Comparison of ENCODE assay signal across 9 cellular contexts in genomic region chr19:42191855-42192254, GRCh38. TPM values are rescaled to one million over a fixed set of nuclear protein-coding genes. Genes with fewer than 3 reads are reported as not detected.
A peak's percentile ranks its signal among the peaks of the same experiment; 100 is the strongest.
DNase-seq lines count a peak whose midpoint lies in the region; ATAC-seq and TF ChIP-seq lines count a peak whose summit lies in the region.
"Had no signal": no experiment of that assay in that cellular context is flagged by ENCODE, and none has a peak within 500 bp of the region (broad histone marks: within the 10 kb centered on the region; RNA-seq: fewer than 3 reads in every experiment).

No MANE protein-coding gene starts in this region.

- intact Hi-C loops in activated naive CD4-positive, alpha-beta T cell treated with anti-CD3 and anti-CD28 coated beads for 36 hours (cut with micrococcal nuclease), result no loop called here
- intact Hi-C loops in transverse colon (cut with DNase I; ENCODE audit: low total_unique reads) (no loop called here), posterior cingulate gyrus (cut with DNase I) (no loop called here)

- H3K4me3 Mint-ChIP-seq in activated naive CD4-positive, alpha-beta T cell treated with anti-CD3 and anti-CD28 coated beads for 36 hours, result no peak overlapping the region
- no peak overlapping the region for H3K4me3 Mint-ChIP-seq in activated naive CD4-positive, alpha-beta T cell treated with anti-CD3 and anti-CD28 coated beads, Interleukin-2, amount 10 ng/mL, durations not matched to agents 7 days and 5 days

- peak; percentile 75 for DNase-seq in activated naive CD4-positive, alpha-beta T cell treated with anti-CD3 and anti-CD28 coated beads for 36 hours
- no peak for DNase-seq in activated naive CD4-positive, alpha-beta T cell treated with anti-CD3 and anti-CD28 coated beads, Interleukin-2, amount 10 ng/mL, durations not matched to agents 7 days and 5 days
- DNase-seq in NCI-H510A treated with DMSO at 0.1 percent for 48 hours (lab: John Stamatoyannopoulos, UW), result peak; percentile 91
- peak; percentile 98 for DNase-seq in epithelial cell of prostate (ENCODE audit: low read depth, low spot score)
- peak; percentile 84 for DNase-seq in transverse colon
- DNase-seq in posterior cingulate gyrus, result no peak
- DNase-seq in activated naive CD4-positive, alpha-beta T cell (lab: John Stamatoyannopoulos, UW), result no peak
- DNase-seq: DND-41 had no signal

- no peak for ATAC-seq in GM19395 (IDR thresholded peaks at IDR 0.05; ENCODE audit: unreplicated experiment)

- peaks cover 0 to 6% of the 10 kb centered on the region in 2 donors for H3K9me3 ChIP-seq in transverse colon

- no peak for TF ChIP-seq EP300 in transverse colon (IDR thresholded peaks at IDR 0.05; ENCODE audit: low read depth)

- CTCF ChIA-PET in activated naive CD4-positive, alpha-beta T cell treated with anti-CD3 and anti-CD28 coated beads for 36 hours (lab: Charles Lee), result interaction anchor here (0.6 to 1.2 kb wide), 3 partner anchors 9 to 83 kb away, joined by 3 to 5 read pairs (median 4); no protein-coding TSS in a partner anchor
- CTCF ChIA-PET in activated naive CD4-positive, alpha-beta T cell treated with anti-CD3 and anti-CD28 coated beads, Interleukin-2, amount 10 ng/mL, durations not matched to agents 7 days and 5 days (lab: Charles Lee), result interaction anchor here (1.0 to 1.6 kb wide), 3 partner anchors 10 to 83 kb away, joined by 3 read pairs; no protein-coding TSS in a partner anchor

- H3K27ac ChIP-seq in epithelial cell of prostate (peak overlapping the region; percentile 75), transverse colon (peak overlapping the region; percentile 85 to 89 (median 86))

- peaks cover 4% of the 10 kb centered on the region for H3K9me3 Mint-ChIP-seq in activated naive CD4-positive, alpha-beta T cell treated with anti-CD3 and anti-CD28 coated beads for 36 hours
- H3K9me3 Mint-ChIP-seq in activated naive CD4-positive, alpha-beta T cell treated with anti-CD3 and anti-CD28 coated beads, Interleukin-2, amount 10 ng/mL, durations not matched to agents 7 days and 5 days, result peaks cover 9% of the 10 kb centered on the region

- H3K4me1 Mint-ChIP-seq in activated naive CD4-positive, alpha-beta T cell treated with anti-CD3 and anti-CD28 coated beads for 36 hours (ENCODE audit: low read depth), result peaks cover 27% of the 10 kb centered on the region
- H3K4me1 Mint-ChIP-seq in activated naive CD4-positive, alpha-beta T cell treated with anti-CD3 and anti-CD28 coated beads, Interleukin-2, amount 10 ng/mL, durations not matched to agents 7 days and 5 days, result peaks cover 55% of the 10 kb centered on the region

- WGBS in transverse colon (ENCODE audit: low coverage in 1 of 2), 2 donors, result 38 to 42% methylated on average over 2 to 3 of the region's 3 CpGs

- TF ChIP-seq CTCF in transverse colon (IDR thresholded peaks at IDR 0.05), result no peak

- no peak overlapping the region for H3K4me3 ChIP-seq in transverse colon

- H3K27me3 ChIP-seq in transverse colon, result no peaks in the 10 kb centered on the region

- no peaks in the 10 kb centered on the region for H3K36me3 ChIP-seq in transverse colon

- no peak overlapping the region for H3K27ac Mint-ChIP-seq in activated naive CD4-positive, alpha-beta T cell treated with anti-CD3 and anti-CD28 coated beads for 36 hours
- no peak overlapping the region for H3K27ac Mint-ChIP-seq in activated naive CD4-positive, alpha-beta T cell treated with anti-CD3 and anti-CD28 coated beads, Interleukin-2, amount 10 ng/mL, durations not matched to agents 7 days and 5 days

- in situ Hi-C loops in transverse colon (cut with MboI; ENCODE audit: low pct_ligation_motif_present in 1 of 4, low pct_unique_long_range_greater_than_20kb in 1 of 4, low sequenced_read_pairs in 3 of 4), result no loop called here

- no peaks in the 10 kb centered on the region for H3K27me3 Mint-ChIP-seq in activated naive CD4-positive, alpha-beta T cell treated with anti-CD3 and anti-CD28 coated beads for 36 hours (ENCODE audit: low read depth)
- H3K27me3 Mint-ChIP-seq in activated naive CD4-positive, alpha-beta T cell treated with anti-CD3 and anti-CD28 coated beads, Interleukin-2, amount 10 ng/mL, durations not matched to agents 7 days and 5 days, result peaks cover 25% of the 10 kb centered on the region

- TF ChIP-seq POLR2A in transverse colon (IDR thresholded peaks at IDR 0.05), result peak; percentile 66

- H3K36me3 Mint-ChIP-seq in activated naive CD4-positive, alpha-beta T cell treated with anti-CD3 and anti-CD28 coated beads for 36 hours (ENCODE audit: low read depth), result peaks cover 10% of the 10 kb centered on the region
- H3K36me3 Mint-ChIP-seq in activated naive CD4-positive, alpha-beta T cell treated with anti-CD3 and anti-CD28 coated beads, Interleukin-2, amount 10 ng/mL, durations not matched to agents 7 days and 5 days, result peaks cover 25% of the 10 kb centered on the region

- H3K4me1 ChIP-seq in transverse colon, result peaks cover 6 to 39% (median 21%) of the 10 kb centered on the region in 4 donors

RNA-seq across cellular contexts. Expression of gene DEDD2, which starts 25.6 kb away (rescaled TPM):
- total RNA-seq in activated naive CD4-positive, alpha-beta T cell treated with anti-CD3 and anti-CD28 coated beads for 36 hours, result 10 to 100 TPM; 24.8 to 26.0 TPM
- 10 to 100 TPM; 52.2 to 90.8 (median 63.0) TPM for total RNA-seq in transverse colon

RNA-seq across cellular contexts. Expression of gene ZNF526, which starts 28.3 kb away (rescaled TPM):
- total RNA-seq in activated naive CD4-positive, alpha-beta T cell treated with anti-CD3 and anti-CD28 coated beads for 36 hours, result 10 to 100 TPM; 11.5 to 11.6 TPM
- 10 to 100 TPM in 1 of 4 donors, 1 to 10 TPM in 3; 6.4 to 19.5 (median 6.8) TPM for total RNA-seq in transverse colon

RNA-seq across cellular contexts. Expression of gene GSK3A, which starts 50.5 kb away (rescaled TPM):
- 10 to 100 TPM; 31.1 to 33.8 TPM for total RNA-seq in activated naive CD4-positive, alpha-beta T cell treated with anti-CD3 and anti-CD28 coated beads for 36 hours
- total RNA-seq in transverse colon, result 10 to 100 TPM; 10.7 to 46.4 (median 31.0) TPM

RNA-seq across cellular contexts. Expression of gene POU2F2, which starts 59.6 kb away (rescaled TPM):
- 10 to 100 TPM; 30.0 to 31.9 TPM for total RNA-seq in activated naive CD4-positive, alpha-beta T cell treated with anti-CD3 and anti-CD28 coated beads for 36 hours
- total RNA-seq in transverse colon, result 1 to 10 TPM in 3 of 4 donors, under 1 TPM in 1; 0.96 to 7.1 (median 3.4) TPM

Comparison
In these comparisons a context has a peak if more than half of its experiments do, and no peak if none do; other contexts are left out.
1. DNase-seq: peak in activated naive CD4-positive, alpha-beta T cell treated with anti-CD3 and anti-CD28 coated beads for 36 hours (single experiment), NCI-H510A treated with DMSO at 0.1 percent for 48 hours (single experiment), epithelial cell of prostate (single experiment) and transverse colon (single experiment); none in activated naive CD4-positive, alpha-beta T cell treated with anti-CD3 and anti-CD28 coated beads, Interleukin-2, amount 10 ng/mL, durations not matched to agents 7 days and 5 days (single experiment), posterior cingulate gyrus (0 of 10) and activated naive CD4-positive, alpha-beta T cell (0 of 4).